ENCODE assay signal across 2 cellular contexts in genomic region chr5:53430618-53431252, GRCh38.
TF ChIP-seq lines count a peak whose summit lies in the region.

No MANE protein-coding gene starts in this region.

TF ChIP-seq in IMR-90, 13 proteins besides CTCF, POLR2A, EP300 and RAD21:
- peak; percentile 91 for TF ChIP-seq SMC3 (IDR thresholded peaks at IDR 0.05; ENCODE audit: low read depth, low read length)
- TF ChIP-seq MAFK (IDR thresholded peaks at IDR 0.05; ENCODE audit: low read depth, low read length): no peak
- peak; percentile 52; the same call in 1 of the 2 replicates for TF ChIP-seq CHD1 (IDR thresholded peaks at IDR 0.05; ENCODE audit: low read depth, low read length)
- TF ChIP-seq CEBPB (IDR thresholded peaks at IDR 0.05; ENCODE audit: low read depth, low read length): peak; percentile 60
TF ChIP-seq in IMR-90: peak in this region for 3.

TF ChIP-seq in K562, 482 proteins besides CTCF, POLR2A, EP300 and RAD21:
- TF ChIP-seq TCF7L2 (IDR thresholded peaks at IDR 0.05; ENCODE audit: low read depth, low read length): no peak
- TF ChIP-seq SMC3 (conservative IDR thresholded peaks at IDR 0.05; ENCODE audit: insufficient read depth, low read depth, low read length): peak; percentile 32; the same call in 1 of the 2 replicates
- no peak for TF ChIP-seq TAF1 (IDR thresholded peaks at IDR 0.05; ENCODE audit: control insufficient read depth, extremely low read depth, insufficient read depth, low read length, severe bottlenecking)
- TF ChIP-seq ZNF766 (CRISPR knock-in tag; conservative IDR thresholded peaks at IDR 0.05): no peak
- no peak for TF ChIP-seq RBM25 (IDR thresholded peaks at IDR 0.05; ENCODE audit: low read depth, low read length, severe bottlenecking)
- TF ChIP-seq ZNF384 (IDR thresholded peaks at IDR 0.05; ENCODE audit: low read depth, low read length): peak; percentile 74
- no peak for TF ChIP-seq HDGF (IDR thresholded peaks at IDR 0.05)
- 0 out of 2 replicates have a peak, but pooled peaks have one; percentile 13 for TF ChIP-seq TEAD4 (IDR thresholded peaks at IDR 0.05; ENCODE audit: low read length)
- TF ChIP-seq TEAD4 (CRISPR knock-in tag; IDR thresholded peaks at IDR 0.05; ENCODE audit: borderline replicate concordance): no peak
- TF ChIP-seq ZNF655 (CRISPR knock-in tag; IDR thresholded peaks at IDR 0.05): no peak
- no peak for TF ChIP-seq BCLAF1 (IDR thresholded peaks at IDR 0.05; ENCODE audit: borderline replicate concordance in 1 of 2, control insufficient read depth in 1 of 2, low read depth in 2 of 2, low read length in 1 of 2)
